In genomic region chr4:52983563-52984303, GRCh38 we compare ENCODE assay signal across 8 cellular contexts.
DNase-seq lines count a peak whose midpoint lies in the region; ATAC-seq, FAIRE-seq and TF ChIP-seq lines count a peak whose summit lies in the region.

No MANE protein-coding gene starts in this region.

- H3K9me3 Mint-ChIP-seq in astrocyte (ENCODE audit: unreplicated experiment) = no peaks in the 10 kb centered on the region
- H3K9me3 Mint-ChIP-seq in stimulated activated naive B cell treated with anti-CD40 and anti-IgM and Interleukin-4, amounts not matched to agents 10 μg/mL and 1 μg/mL and 100 μg/mL, for 72 hours = no peaks in the 10 kb centered on the region

- no peak overlapping the region for H3K4me3 Mint-ChIP-seq in astrocyte (ENCODE audit: unreplicated experiment)
- H3K4me3 Mint-ChIP-seq in stimulated activated naive B cell treated with anti-CD40 and anti-IgM and Interleukin-4, amounts not matched to agents 10 μg/mL and 1 μg/mL and 100 μg/mL, for 72 hours = no peak overlapping the region

- H3K27me3 Mint-ChIP-seq in astrocyte (ENCODE audit: low read depth, unreplicated experiment) = no peaks in the 10 kb centered on the region
- no peaks in the 10 kb centered on the region for H3K27me3 Mint-ChIP-seq in stimulated activated naive B cell treated with anti-CD40 and anti-IgM and Interleukin-4, amounts not matched to agents 10 μg/mL and 1 μg/mL and 100 μg/mL, for 72 hours

- H3K36me3 ChIP-seq in astrocyte (ENCODE audit: insufficient read depth, low read length) = no peaks in the 10 kb centered on the region

- H3K27ac ChIP-seq in astrocyte (ENCODE audit: low read depth, low read length) = no peak overlapping the region

- H3K79me2 ChIP-seq in astrocyte (ENCODE audit: insufficient read depth, low read length) = no peaks in the 10 kb centered on the region

- no peak overlapping the region for H3K4me2 ChIP-seq in astrocyte (ENCODE audit: low read length)

- H3K9ac ChIP-seq in astrocyte (ENCODE audit: low read length) = no peak overlapping the region

- H3K4me1 Mint-ChIP-seq in astrocyte (ENCODE audit: low read depth, unreplicated experiment) = peaks cover 10% of the 10 kb centered on the region
- H3K4me1 Mint-ChIP-seq in stimulated activated naive B cell treated with anti-CD40 and anti-IgM and Interleukin-4, amounts not matched to agents 10 μg/mL and 1 μg/mL and 100 μg/mL, for 72 hours = peaks cover 1 to 5% of the 10 kb centered on the region in 2 donors

- no peak for DNase-seq in Right ventricle myocardium inferior (ENCODE audit: missing footprints)
- DNase-seq in cardiac septum (ENCODE audit: low spot score) = no peak
- peak; percentile 57 to 65 for DNase-seq in NCI-H446 (lab: John Stamatoyannopoulos, UW)
- DNase-seq in astrocyte (ENCODE audit: low read depth) = peak; percentile 14
- DNase-seq in hepatic stellate cell (ENCODE audit: low spot score) = peak; percentile 47
- no peak for DNase-seq in stimulated activated naive B cell treated with anti-CD40 and anti-IgM and Interleukin-4, amounts not matched to agents 10 μg/mL and 1 μg/mL and 100 μg/mL, for 72 hours

- H3K4me1 ChIP-seq in astrocyte (ENCODE audit: insufficient read depth, low read length) = no peaks in the 10 kb centered on the region

- no peak overlapping the region for H3K27ac Mint-ChIP-seq in astrocyte (ENCODE audit: unreplicated experiment)
- no peak overlapping the region for H3K27ac Mint-ChIP-seq in stimulated activated naive B cell treated with anti-CD40 and anti-IgM and Interleukin-4, amounts not matched to agents 10 μg/mL and 1 μg/mL and 100 μg/mL, for 72 hours

- no peaks in the 10 kb centered on the region for H4K20me1 ChIP-seq in astrocyte (ENCODE audit: insufficient read depth, low read length)

- no peaks in the 10 kb centered on the region for H3K9me3 ChIP-seq in astrocyte (ENCODE audit: insufficient read depth, low read depth, low read length)

- peak; percentile 64 for TF ChIP-seq CTCF in astrocyte (IDR thresholded peaks at IDR 0.05; ENCODE audit: insufficient read depth, low read depth, low read length)

- no peak overlapping the region for H3K4me3 ChIP-seq in astrocyte (ENCODE audit: insufficient read depth, low read depth, low read length)

- ATAC-seq in Right ventricle myocardium inferior (peak; percentile 78), HG02885 (IDR thresholded peaks at IDR 0.05; ENCODE audit: poor library complexity, unreplicated experiment) (peak; percentile 67), HG02973 (IDR thresholded peaks at IDR 0.05; ENCODE audit: unreplicated experiment) (no peak)
- peak; percentile 52 to 65 for ATAC-seq in stimulated activated naive B cell treated with anti-CD40 and anti-IgM and Interleukin-4, amounts not matched to agents 10 μg/mL and 1 μg/mL and 100 μg/mL, for 72 hours (replicated peaks)

- intact Hi-C loops in Right ventricle myocardium inferior (cut with DNase I) (loop anchor here (2.0 to 10.0 kb wide), 5 partner anchors 261 to 749 kb away; no protein-coding TSS in a partner anchor), cardiac septum (cut with DNase I) (loop anchor here (2.0 to 10.0 kb wide), 8 partner anchors 71 to 879 kb away; no protein-coding TSS in a partner anchor)

- no peak for FAIRE-seq in astrocyte (lab: Jason Lieb, UNC)

- H3K36me3 Mint-ChIP-seq in astrocyte (ENCODE audit: low read depth, unreplicated experiment) = no peaks in the 10 kb centered on the region
- H3K36me3 Mint-ChIP-seq in stimulated activated naive B cell treated with anti-CD40 and anti-IgM and Interleukin-4, amounts not matched to agents 10 μg/mL and 1 μg/mL and 100 μg/mL, for 72 hours = peaks cover 0 to 10% of the 10 kb centered on the region in 2 donors

- no peak overlapping the region for H2AFZ ChIP-seq in astrocyte (ENCODE audit: low read depth, low read length)

- H3K27me3 ChIP-seq in astrocyte (ENCODE audit: insufficient read depth, low read length) = no peaks in the 10 kb centered on the region

Comparison
In these comparisons a context has a peak if more than half of its experiments do, and no peak if none do; other contexts are left out.
1. DNase-seq: peak in NCI-H446 (2 of 2), astrocyte (single experiment) and hepatic stellate cell (single experiment); none in Right ventricle myocardium inferior (single experiment), cardiac septum (single experiment) and stimulated activated naive B cell treated with anti-CD40 and anti-IgM and Interleukin-4, amounts not matched to agents 10 μg/mL and 1 μg/mL and 100 μg/mL, for 72 hours (single experiment).